Comparison of ENCODE assay signal across 1 cellular context in the genomic region with DNA sequence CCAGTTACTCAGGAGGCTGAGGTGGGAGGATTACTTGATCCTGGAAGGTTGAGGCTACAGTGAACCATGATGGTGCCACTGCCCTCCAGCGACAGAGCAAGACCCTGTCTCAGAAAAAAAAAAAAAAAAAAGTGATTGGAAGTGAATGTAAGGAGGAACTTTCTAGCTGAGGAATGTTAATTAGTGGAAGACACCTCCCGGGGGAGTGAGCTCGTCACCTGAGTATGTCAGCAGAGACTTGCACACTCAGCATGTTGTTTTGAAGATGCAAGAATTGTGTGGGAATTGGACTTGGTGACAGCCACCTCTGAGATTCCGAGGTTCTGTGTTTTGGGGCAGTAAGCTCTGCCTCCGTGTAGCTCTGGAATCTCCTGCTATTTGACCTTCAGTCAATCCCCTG.
TF ChIP-seq lines count a peak whose summit lies in the region.

No MANE protein-coding gene starts in this region.

TF ChIP-seq in WTC11, 78 proteins besides CTCF, POLR2A, EP300 and RAD21 (continued from another document):
- TF ChIP-seq, protein P1, sequence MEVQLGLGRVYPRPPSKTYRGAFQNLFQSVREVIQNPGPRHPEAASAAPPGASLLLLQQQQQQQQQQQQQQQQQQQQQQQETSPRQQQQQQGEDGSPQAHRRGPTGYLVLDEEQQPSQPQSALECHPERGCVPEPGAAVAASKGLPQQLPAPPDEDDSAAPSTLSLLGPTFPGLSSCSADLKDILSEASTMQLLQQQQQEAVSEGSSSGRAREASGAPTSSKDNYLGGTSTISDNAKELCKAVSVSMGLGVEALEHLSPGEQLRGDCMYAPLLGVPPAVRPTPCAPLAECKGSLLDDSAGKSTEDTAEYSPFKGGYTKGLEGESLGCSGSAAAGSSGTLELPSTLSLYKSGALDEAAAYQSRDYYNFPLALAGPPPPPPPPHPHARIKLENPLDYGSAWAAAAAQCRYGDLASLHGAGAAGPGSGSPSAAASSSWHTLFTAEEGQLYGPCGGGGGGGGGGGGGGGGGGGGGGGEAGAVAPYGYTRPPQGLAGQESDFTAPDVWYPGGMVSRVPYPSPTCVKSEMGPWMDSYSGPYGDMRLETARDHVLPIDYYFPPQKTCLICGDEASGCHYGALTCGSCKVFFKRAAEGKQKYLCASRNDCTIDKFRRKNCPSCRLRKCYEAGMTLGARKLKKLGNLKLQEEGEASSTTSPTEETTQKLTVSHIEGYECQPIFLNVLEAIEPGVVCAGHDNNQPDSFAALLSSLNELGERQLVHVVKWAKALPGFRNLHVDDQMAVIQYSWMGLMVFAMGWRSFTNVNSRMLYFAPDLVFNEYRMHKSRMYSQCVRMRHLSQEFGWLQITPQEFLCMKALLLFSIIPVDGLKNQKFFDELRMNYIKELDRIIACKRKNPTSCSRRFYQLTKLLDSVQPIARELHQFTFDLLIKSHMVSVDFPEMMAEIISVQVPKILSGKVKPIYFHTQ (CRISPR knock-in tag; IDR thresholded peaks at IDR 0.05): no peak
- TF ChIP-seq, protein P2, sequence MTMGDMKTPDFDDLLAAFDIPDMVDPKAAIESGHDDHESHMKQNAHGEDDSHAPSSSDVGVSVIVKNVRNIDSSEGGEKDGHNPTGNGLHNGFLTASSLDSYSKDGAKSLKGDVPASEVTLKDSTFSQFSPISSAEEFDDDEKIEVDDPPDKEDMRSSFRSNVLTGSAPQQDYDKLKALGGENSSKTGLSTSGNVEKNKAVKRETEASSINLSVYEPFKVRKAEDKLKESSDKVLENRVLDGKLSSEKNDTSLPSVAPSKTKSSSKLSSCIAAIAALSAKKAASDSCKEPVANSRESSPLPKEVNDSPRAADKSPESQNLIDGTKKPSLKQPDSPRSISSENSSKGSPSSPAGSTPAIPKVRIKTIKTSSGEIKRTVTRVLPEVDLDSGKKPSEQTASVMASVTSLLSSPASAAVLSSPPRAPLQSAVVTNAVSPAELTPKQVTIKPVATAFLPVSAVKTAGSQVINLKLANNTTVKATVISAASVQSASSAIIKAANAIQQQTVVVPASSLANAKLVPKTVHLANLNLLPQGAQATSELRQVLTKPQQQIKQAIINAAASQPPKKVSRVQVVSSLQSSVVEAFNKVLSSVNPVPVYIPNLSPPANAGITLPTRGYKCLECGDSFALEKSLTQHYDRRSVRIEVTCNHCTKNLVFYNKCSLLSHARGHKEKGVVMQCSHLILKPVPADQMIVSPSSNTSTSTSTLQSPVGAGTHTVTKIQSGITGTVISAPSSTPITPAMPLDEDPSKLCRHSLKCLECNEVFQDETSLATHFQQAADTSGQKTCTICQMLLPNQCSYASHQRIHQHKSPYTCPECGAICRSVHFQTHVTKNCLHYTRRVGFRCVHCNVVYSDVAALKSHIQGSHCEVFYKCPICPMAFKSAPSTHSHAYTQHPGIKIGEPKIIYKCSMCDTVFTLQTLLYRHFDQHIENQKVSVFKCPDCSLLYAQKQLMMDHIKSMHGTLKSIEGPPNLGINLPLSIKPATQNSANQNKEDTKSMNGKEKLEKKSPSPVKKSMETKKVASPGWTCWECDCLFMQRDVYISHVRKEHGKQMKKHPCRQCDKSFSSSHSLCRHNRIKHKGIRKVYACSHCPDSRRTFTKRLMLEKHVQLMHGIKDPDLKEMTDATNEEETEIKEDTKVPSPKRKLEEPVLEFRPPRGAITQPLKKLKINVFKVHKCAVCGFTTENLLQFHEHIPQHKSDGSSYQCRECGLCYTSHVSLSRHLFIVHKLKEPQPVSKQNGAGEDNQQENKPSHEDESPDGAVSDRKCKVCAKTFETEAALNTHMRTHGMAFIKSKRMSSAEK (CRISPR knock-in tag; IDR thresholded peaks at IDR 0.05; ENCODE audit: borderline replicate concordance): no peak
- TF ChIP-seq TCF7 (CRISPR knock-in tag; IDR thresholded peaks at IDR 0.05; ENCODE audit: low read depth) (no peak), ZNF232 (CRISPR knock-in tag; IDR thresholded peaks at IDR 0.05) (no peak), JAZF1 (CRISPR knock-in tag; IDR thresholded peaks at IDR 0.05) (no peak)
- TF ChIP-seq, protein P3, sequence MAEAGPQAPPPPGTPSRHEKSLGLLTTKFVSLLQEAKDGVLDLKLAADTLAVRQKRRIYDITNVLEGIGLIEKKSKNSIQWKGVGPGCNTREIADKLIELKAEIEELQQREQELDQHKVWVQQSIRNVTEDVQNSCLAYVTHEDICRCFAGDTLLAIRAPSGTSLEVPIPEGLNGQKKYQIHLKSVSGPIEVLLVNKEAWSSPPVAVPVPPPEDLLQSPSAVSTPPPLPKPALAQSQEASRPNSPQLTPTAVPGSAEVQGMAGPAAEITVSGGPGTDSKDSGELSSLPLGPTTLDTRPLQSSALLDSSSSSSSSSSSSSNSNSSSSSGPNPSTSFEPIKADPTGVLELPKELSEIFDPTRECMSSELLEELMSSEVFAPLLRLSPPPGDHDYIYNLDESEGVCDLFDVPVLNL (CRISPR knock-in tag; IDR thresholded peaks at IDR 0.05; ENCODE audit: borderline replicate concordance, low read depth): no peak
- TF ChIP-seq, protein P4, sequence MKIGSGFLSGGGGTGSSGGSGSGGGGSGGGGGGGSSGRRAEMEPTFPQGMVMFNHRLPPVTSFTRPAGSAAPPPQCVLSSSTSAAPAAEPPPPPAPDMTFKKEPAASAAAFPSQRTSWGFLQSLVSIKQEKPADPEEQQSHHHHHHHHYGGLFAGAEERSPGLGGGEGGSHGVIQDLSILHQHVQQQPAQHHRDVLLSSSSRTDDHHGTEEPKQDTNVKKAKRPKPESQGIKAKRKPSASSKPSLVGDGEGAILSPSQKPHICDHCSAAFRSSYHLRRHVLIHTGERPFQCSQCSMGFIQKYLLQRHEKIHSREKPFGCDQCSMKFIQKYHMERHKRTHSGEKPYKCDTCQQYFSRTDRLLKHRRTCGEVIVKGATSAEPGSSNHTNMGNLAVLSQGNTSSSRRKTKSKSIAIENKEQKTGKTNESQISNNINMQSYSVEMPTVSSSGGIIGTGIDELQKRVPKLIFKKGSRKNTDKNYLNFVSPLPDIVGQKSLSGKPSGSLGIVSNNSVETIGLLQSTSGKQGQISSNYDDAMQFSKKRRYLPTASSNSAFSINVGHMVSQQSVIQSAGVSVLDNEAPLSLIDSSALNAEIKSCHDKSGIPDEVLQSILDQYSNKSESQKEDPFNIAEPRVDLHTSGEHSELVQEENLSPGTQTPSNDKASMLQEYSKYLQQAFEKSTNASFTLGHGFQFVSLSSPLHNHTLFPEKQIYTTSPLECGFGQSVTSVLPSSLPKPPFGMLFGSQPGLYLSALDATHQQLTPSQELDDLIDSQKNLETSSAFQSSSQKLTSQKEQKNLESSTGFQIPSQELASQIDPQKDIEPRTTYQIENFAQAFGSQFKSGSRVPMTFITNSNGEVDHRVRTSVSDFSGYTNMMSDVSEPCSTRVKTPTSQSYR (CRISPR knock-in tag; IDR thresholded peaks at IDR 0.05): no peak
- TF ChIP-seq, protein P5, sequence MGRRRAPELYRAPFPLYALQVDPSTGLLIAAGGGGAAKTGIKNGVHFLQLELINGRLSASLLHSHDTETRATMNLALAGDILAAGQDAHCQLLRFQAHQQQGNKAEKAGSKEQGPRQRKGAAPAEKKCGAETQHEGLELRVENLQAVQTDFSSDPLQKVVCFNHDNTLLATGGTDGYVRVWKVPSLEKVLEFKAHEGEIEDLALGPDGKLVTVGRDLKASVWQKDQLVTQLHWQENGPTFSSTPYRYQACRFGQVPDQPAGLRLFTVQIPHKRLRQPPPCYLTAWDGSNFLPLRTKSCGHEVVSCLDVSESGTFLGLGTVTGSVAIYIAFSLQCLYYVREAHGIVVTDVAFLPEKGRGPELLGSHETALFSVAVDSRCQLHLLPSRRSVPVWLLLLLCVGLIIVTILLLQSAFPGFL (CRISPR knock-in tag; IDR thresholded peaks at IDR 0.05; ENCODE audit: borderline replicate concordance): no peak
TF ChIP-seq in WTC11: peak in this region for 0.
